Comparison of ENCODE assay signal across 13 cellular contexts in the genomic region with DNA sequence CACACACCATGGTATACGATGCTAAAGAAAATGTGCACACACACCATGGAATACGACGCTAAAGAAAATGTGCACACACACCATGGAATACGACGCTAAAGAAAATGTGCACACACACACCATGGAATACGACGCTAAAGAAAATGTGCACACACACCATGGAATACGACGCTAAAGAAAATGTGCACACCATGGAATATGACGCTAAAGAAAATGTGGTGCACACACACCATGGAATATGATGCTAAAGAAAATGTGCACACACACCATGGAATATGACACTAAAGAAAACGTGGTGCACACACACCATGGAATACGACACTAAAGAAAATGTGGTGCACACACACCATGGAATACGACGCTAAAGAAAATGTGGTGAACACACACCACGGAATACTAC. TPM values are rescaled to one million over a fixed set of nuclear protein-coding genes. Genes with fewer than 3 reads are reported as not detected.
"Had no signal": no experiment of that assay in that cellular context is flagged by ENCODE, and none has a peak within 500 bp of the region (broad histone marks: within the 10 kb centered on the region; RNA-seq: fewer than 3 reads in every experiment).

No MANE protein-coding gene starts in this region.

RNA-seq across cellular contexts. Expression of a gene that starts 55.7 kb away (rescaled TPM):
- total RNA-seq: activated B cell treated with CpG ODN at 0.5 μM for 24 hours; activated CD4-positive, alpha-beta memory T cell treated with anti-CD3 and anti-CD28 coated beads for 36 hours; activated CD4-positive, alpha-beta memory T cell treated with anti-CD3 and anti-CD28 coated beads, Interleukin-2, amount 10 ng/mL, durations not matched to agents 7 days and 5 days; activated CD4-positive, alpha-beta T cell treated with anti-CD3 and anti-CD28 coated beads for 36 hours; activated CD4-positive, alpha-beta T cell treated with anti-CD3 and anti-CD28 coated beads, Interleukin-2, amount 10 ng/mL, durations not matched to agents 24 days and 14 days; activated CD4-positive, alpha-beta T cell treated with anti-CD3 and anti-CD28 coated beads, Interleukin-2, amount 10 ng/mL, durations not matched to agents 7 days and 5 days; activated CD8-positive, alpha-beta memory T cell treated with anti-CD3 and anti-CD28 coated beads for 36 hours; activated CD8-positive, alpha-beta memory T cell treated with anti-CD3 and anti-CD28 coated beads, Interleukin-2, amount 10 ng/mL, durations not matched to agents 7 days and 5 days; activated CD8-positive, alpha-beta T cell treated with anti-CD3 and anti-CD28 coated beads for 36 hours; activated CD8-positive, alpha-beta T cell treated with anti-CD3 and anti-CD28 coated beads, Interleukin-2, amount 10 ng/mL, durations not matched to agents 7 days and 5 days; T-helper 1 cell treated with Interleukin-12 subunit alpha and Interleukin-12 subunit beta and Interleukin-4 antibody, amounts not matched to agents 30 ng/mL and 1 ng/mL, for 36 hours; T-helper 17 cell; T-helper 2 cell treated with Interferon-gamma antibody and Interleukin-4, amounts not matched to agents 100 ng/mL and 5 ng/mL, for 36 hours had no signal
